13 cellular contexts compared by ENCODE assay signal in genomic region chr1:65820983-65821382, GRCh38. TPM values are rescaled to one million over a fixed set of nuclear protein-coding genes. Genes with fewer than 3 reads are reported as not detected.
DNase-seq lines count a peak whose midpoint lies in the region; ATAC-seq and TF ChIP-seq lines count a peak whose summit lies in the region.
"Had no signal": no experiment of that assay in that cellular context is flagged by ENCODE, and none has a peak within 500 bp of the region (broad histone marks: within the 10 kb centered on the region; RNA-seq: fewer than 3 reads in every experiment).

No MANE protein-coding gene starts in this region.

- no peak for ATAC-seq in GM19035 (IDR thresholded peaks at IDR 0.05; ENCODE audit: unreplicated experiment)
- ATAC-seq in GM21529 (IDR thresholded peaks at IDR 0.05; ENCODE audit: unreplicated experiment): no peak
- ATAC-seq: activated T-cell treated with anti-CD3 and anti-CD28 coated beads, Interleukin-2, amount 50 U/mL, for 4 hours; stimulated activated effector memory CD8-positive, alpha-beta T cell treated with anti-CD3 and anti-CD28 coated beads, Interleukin-12 subunit alpha, Interleukin-12 subunit beta, amount 100 ng/mL, for 72 hours had no signal

- intact Hi-C loops in posterior vena cava (cut with DNase I): no loop called here

- H3K4me3 ChIP-seq in cardiac fibroblast (replicated peaks in 1 of 2; ENCODE audit: low read depth in 2 of 2, low read length in 2 of 2): no peak overlapping the region
- H3K4me3 ChIP-seq: coronary artery had no signal

- TF ChIP-seq CTCF in cardiac fibroblast (IDR thresholded peaks at IDR 0.05; ENCODE audit: low read depth, low read length): no peak

- peak; percentile 98 for DNase-seq in EL
- DNase-seq in NCI-H460 (ENCODE audit: extremely low read depth, low read depth): peak; percentile 28
- peak; percentile 82 to 92 for DNase-seq in cardiac fibroblast (ENCODE audit: low read depth in 2 of 2)
- peak; percentile 81 for DNase-seq in non-pigmented ciliary epithelial cell (ENCODE audit: low read depth)
- DNase-seq in posterior vena cava (ENCODE audit: low spot score): no peak
- no peak for DNase-seq in NCI-H2196 treated with DMSO at 0.1 percent for 48 hours (lab: John Stamatoyannopoulos, UW; ENCODE audit: unreplicated experiment)
- DNase-seq: activated B cell treated with CpG ODN at 0.5 μM for 24 hours; activated T-cell treated with anti-CD3 and anti-CD28 coated beads, Interleukin-2, amount 50 U/mL, for 4 hours; small intestine had no signal

RNA-seq across cellular contexts. Expression of gene PDE4B, which starts 28.3 kb away (rescaled TPM):
- 83.5 and 91.4 TPM in 2 replicates for total RNA-seq in NCI-H460 (2014; rRNA removed; shearing (Covaris generic))
- 19.0 and 26.9 TPM in 2 replicates for polyA plus RNA-seq in NCI-H460 (2014; cell fraction: nucleus; rRNA removed)
- total RNA-seq in posterior vena cava: 10 to 100 TPM; 14.0 to 17.1 TPM

Comparison
In these comparisons a context has a peak if more than half of its experiments do, and no peak if none do; other contexts are left out.
1. DNase-seq: peak in EL (single experiment), NCI-H460 (single experiment), cardiac fibroblast (2 of 2) and non-pigmented ciliary epithelial cell (single experiment); none in posterior vena cava (single experiment) and NCI-H2196 treated with DMSO at 0.1 percent for 48 hours (single experiment).